15 cellular contexts compared by ENCODE assay signal in the genomic region with DNA sequence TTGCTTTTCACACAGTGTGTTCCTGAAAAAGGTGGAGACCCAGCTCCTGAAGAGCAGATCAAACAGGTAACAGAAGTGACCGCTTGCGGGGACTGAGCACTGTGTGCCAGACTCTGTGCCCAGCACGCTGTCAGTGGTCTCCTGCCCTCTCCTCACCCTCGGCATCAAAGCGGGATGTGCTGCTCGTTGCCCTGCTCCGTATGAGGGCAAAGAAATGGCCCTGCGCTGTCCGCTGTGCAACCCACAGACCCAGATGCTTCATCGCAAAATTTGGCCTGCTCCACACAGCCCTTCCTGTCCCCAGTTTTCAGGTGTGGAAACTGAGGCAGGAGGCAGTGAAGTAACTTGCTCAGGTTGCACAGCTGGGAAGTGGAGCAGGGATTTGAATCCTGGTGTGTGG. TPM values are rescaled to one million over a fixed set of nuclear protein-coding genes. Genes with fewer than 3 reads are reported as not detected.
DNase-seq lines count a peak whose midpoint lies in the region; ATAC-seq, FAIRE-seq and TF ChIP-seq lines count a peak whose summit lies in the region.
"Had no signal": no experiment of that assay in that cellular context is flagged by ENCODE, and none has a peak within 500 bp of the region (broad histone marks: within the 10 kb centered on the region; RNA-seq: fewer than 3 reads in every experiment).

No MANE protein-coding gene starts in this region.

- intact Hi-C loops in cardiac septum (cut with DNase I), result loop anchor here (10.0 kb wide), 1 partner anchor 283 kb away; a partner anchor contains a TSS
- intact Hi-C loops in Panc1 (cut with micrococcal nuclease; ENCODE audit: unreplicated experiment), result no loop called here
- intact Hi-C loops in transverse colon (cut with DNase I; ENCODE audit: low total_unique reads), result no loop called here

- H3K4me1 Mint-ChIP-seq in chondrocyte (ENCODE audit: low read depth), result peaks cover 51% of the 10 kb centered on the region
- H3K4me1 Mint-ChIP-seq in stimulated activated naive B cell treated with anti-CD40 and anti-IgM and Interleukin-4, amounts not matched to agents 10 μg/mL and 1 μg/mL and 100 μg/mL, for 72 hours, result peaks cover 62 to 86% of the 10 kb centered on the region in 2 donors

- ATAC-seq in Panc1 (no peak), HG02970 (IDR thresholded peaks at IDR 0.05; ENCODE audit: low FRiP score, unreplicated experiment) (no peak)
- ATAC-seq in stimulated activated naive B cell treated with anti-CD40 and anti-IgM and Interleukin-4, amounts not matched to agents 10 μg/mL and 1 μg/mL and 100 μg/mL, for 72 hours (replicated peaks), result no peak
- ATAC-seq: foreskin keratinocyte had no signal

- no peak for FAIRE-seq in GM12891 (lab: Jason Lieb, UNC)

- in situ Hi-C loops in Panc1 (cut with HindIII; ENCODE audit: low pct_unique_long_range_greater_than_20kb, low sequenced_read_pairs), result no loop called here
- in situ Hi-C loops in transverse colon (cut with MboI; ENCODE audit: low pct_ligation_motif_present in 1 of 4, low pct_unique_long_range_greater_than_20kb in 1 of 4, low sequenced_read_pairs in 3 of 4), result no loop called here

- peaks cover 2% of the 10 kb centered on the region for H3K36me3 Mint-ChIP-seq in chondrocyte (ENCODE audit: low read depth)
- peaks cover 37 to 49% of the 10 kb centered on the region in 2 donors for H3K36me3 Mint-ChIP-seq in stimulated activated naive B cell treated with anti-CD40 and anti-IgM and Interleukin-4, amounts not matched to agents 10 μg/mL and 1 μg/mL and 100 μg/mL, for 72 hours

- no peaks in the 10 kb centered on the region for H3K27me3 Mint-ChIP-seq in chondrocyte (ENCODE audit: low read depth)
- H3K27me3 Mint-ChIP-seq in stimulated activated naive B cell treated with anti-CD40 and anti-IgM and Interleukin-4, amounts not matched to agents 10 μg/mL and 1 μg/mL and 100 μg/mL, for 72 hours, result no peaks in the 10 kb centered on the region

- no TSS peak for BruUV-seq in Panc1 (replicated peaks; lab: Mats Ljungman, UMichigan)

- H3K27ac ChIP-seq in cardiac muscle cell (peak overlapping the region; percentile 81), Panc1 (ENCODE audit: low read length) (peak overlapping the region; percentile 75), transverse colon (peak overlapping the region in 1 of 4 donors; percentile 44)
- H3K27ac ChIP-seq: foreskin keratinocyte, KMS-11 had no signal

- TF ChIP-seq EP300 in transverse colon (IDR thresholded peaks at IDR 0.05; ENCODE audit: low read depth), result no peak

- CTCF ChIA-PET in Panc1 (lab: Charles Lee), result no interaction called here

- no peaks in the 10 kb centered on the region for H3K9me3 Mint-ChIP-seq in chondrocyte (ENCODE audit: low read depth)
- no peaks in the 10 kb centered on the region for H3K9me3 Mint-ChIP-seq in stimulated activated naive B cell treated with anti-CD40 and anti-IgM and Interleukin-4, amounts not matched to agents 10 μg/mL and 1 μg/mL and 100 μg/mL, for 72 hours

- POLR2A ChIA-PET in Panc1 (lab: Charles Lee), result interaction anchor here (0.5 kb wide), 1 partner anchor 117 kb away, joined by 3 read pairs; no protein-coding TSS in a partner anchor

- 97 to 100% methylated on average over 1 to 10 of the region's 10 CpGs for WGBS in transverse colon (ENCODE audit: low coverage in 1 of 2), 2 donors

- H3K36me3 ChIP-seq in cardiac muscle cell (no peaks in the 10 kb centered on the region), Panc1 (ENCODE audit: control insufficient read depth, insufficient read depth, low read length) (peaks cover 7% of the 10 kb centered on the region; the same call in 1 of the 2 replicates), transverse colon (peaks cover 0 to 7% (median 0%) of the 10 kb centered on the region in 4 donors)

- no peak overlapping the region for H3K4me3 Mint-ChIP-seq in chondrocyte (ENCODE audit: unreplicated experiment)
- H3K4me3 Mint-ChIP-seq in stimulated activated naive B cell treated with anti-CD40 and anti-IgM and Interleukin-4, amounts not matched to agents 10 μg/mL and 1 μg/mL and 100 μg/mL, for 72 hours, result peak overlapping the region; percentile 27 to 67

- H3K27ac Mint-ChIP-seq in chondrocyte (ENCODE audit: unreplicated experiment), result peak overlapping the region; percentile 78
- peak overlapping the region; percentile 95 for H3K27ac Mint-ChIP-seq in stimulated activated naive B cell treated with anti-CD40 and anti-IgM and Interleukin-4, amounts not matched to agents 10 μg/mL and 1 μg/mL and 100 μg/mL, for 72 hours

- no peak for TF ChIP-seq POLR2A in transverse colon (IDR thresholded peaks at IDR 0.05)
- TF ChIP-seq POLR2A in GM12891 (IDR thresholded peaks at IDR 0.05; ENCODE audit: low read depth, low read length), result no peak

- no peaks in the 10 kb centered on the region for H3K9me3 ChIP-seq in cardiac muscle cell (ENCODE audit: low read depth)
- H3K9me3 ChIP-seq in Panc1 (ENCODE audit: control insufficient read depth, insufficient read depth, low read depth, low read length), result no peaks in the 10 kb centered on the region
- H3K9me3 ChIP-seq in transverse colon, result no peaks in the 10 kb centered on the region

- H3K4me1 ChIP-seq in cardiac muscle cell (ENCODE audit: low read depth), result peaks cover 33% of the 10 kb centered on the region
- peaks cover 33% of the 10 kb centered on the region for H3K4me1 ChIP-seq in Panc1 (ENCODE audit: control insufficient read depth, insufficient read depth, low read length)
- H3K4me1 ChIP-seq in transverse colon, result peaks cover 0 to 25% (median 0%) of the 10 kb centered on the region in 4 donors

- H3K4me3 ChIP-seq in cardiac muscle cell (no peak overlapping the region), Panc1 (ENCODE audit: low read depth in 2 of 2, low read length in 2 of 2) (no peak overlapping the region), transverse colon (no peak overlapping the region)

- no peaks in the 10 kb centered on the region for H3K27me3 ChIP-seq in cardiac muscle cell
- H3K27me3 ChIP-seq in Panc1 (ENCODE audit: control insufficient read depth, insufficient read depth, low read length), result no peaks in the 10 kb centered on the region
- no peaks in the 10 kb centered on the region for H3K27me3 ChIP-seq in transverse colon
- H3K27me3 ChIP-seq: foreskin keratinocyte had no signal

- TF ChIP-seq CTCF in cardiac muscle cell (IDR thresholded peaks at IDR 0.05; ENCODE audit: low read depth, low read length) (no peak), Panc1 (IDR thresholded peaks at IDR 0.05) (no peak), chondrocyte (IDR thresholded peaks at IDR 0.05) (no peak), transverse colon (IDR thresholded peaks at IDR 0.05) (no peak)

- DNase-seq in cardiac muscle cell (ENCODE audit: low read depth in 1 of 2, low spot score in 1 of 2), result no peak
- no peak for DNase-seq in cardiac septum (ENCODE audit: low spot score)
- no peak for DNase-seq in Panc1 (ENCODE audit: low read depth, low spot score)
- peak; percentile 68 for DNase-seq in chondrocyte (ENCODE audit: low spot score)
- DNase-seq in stimulated activated naive B cell treated with anti-CD40 and anti-IgM and Interleukin-4, amounts not matched to agents 10 μg/mL and 1 μg/mL and 100 μg/mL, for 72 hours, result no peak
- no peak for DNase-seq in transverse colon
- DNase-seq in GM12891 (ENCODE audit: insufficient read length, low spot score), result no peak
- DNase-seq: activated CD8-positive, alpha-beta memory T cell treated with anti-CD3 and anti-CD28 coated beads, Interleukin-2, amount 50 U/mL, for 4 hours; foreskin keratinocyte; midbrain; NCI-H187 treated with DMSO at 0.1 percent for 48 hours; NCI-H524 treated with DMSO at 0.1 percent for 48 hours had no signal

TF ChIP-seq in GM12891, 5 proteins besides CTCF, POLR2A, EP300 and RAD21:
- TF ChIP-seq SPI1 (IDR thresholded peaks at IDR 0.05; ENCODE audit: low read depth, low read length) (no peak), POLR2AphosphoS5 (IDR thresholded peaks at IDR 0.05; ENCODE audit: low read depth, low read length) (no peak), PAX5 (IDR thresholded peaks at IDR 0.05; ENCODE audit: insufficient read depth, low read length, severe bottlenecking) (no peak), POU2F2 (IDR thresholded peaks at IDR 0.05; ENCODE audit: low read depth, low read length) (no peak), TAF1 (IDR thresholded peaks at IDR 0.05; ENCODE audit: low read depth, low read length) (no peak)

RNA-seq across cellular contexts. Expression of a gene that starts 13.7 kb away (rescaled TPM):
- 35.7 and 40.1 TPM in 2 replicates for total RNA-seq in cardiac muscle cell
- polyA plus RNA-seq in cardiac muscle cell, result 216 and 232 TPM in 2 replicates
- 209 TPM for total RNA-seq in cardiac septum
- total RNA-seq in Panc1 (2021; ENCODE audit: unreplicated experiment), result 135 TPM
- polyA plus RNA-seq in Panc1 (2012; ENCODE audit: insufficient read length), result 173 TPM
- total RNA-seq in chondrocyte, result 64.5 to 80.2 TPM (median 67.6 TPM) in 3 replicates
- 10 to 100 TPM in 1 of 4 donors, 1 to 10 TPM in 3; 2.8 to 17.6 (median 8.8) TPM for total RNA-seq in transverse colon
- 100 TPM for polyA plus RNA-seq in GM12891 (2012; ENCODE audit: low read depth, missing spikeins)

RNA-seq across cellular contexts. Expression of a gene that starts 48.9 kb away (rescaled TPM):
- total RNA-seq in cardiac muscle cell (3.9 and 5.0 TPM in 2 replicates), cardiac septum (16.6 TPM), Panc1 (2021; ENCODE audit: unreplicated experiment) (not detected), chondrocyte (6.1 to 9.0 TPM (median 6.5 TPM) in 3 replicates), transverse colon (1 to 10 TPM in 2 of 4 donors, under 1 TPM in 1, not detected in 1; 1.00 to 2.9 (median 1.9) TPM)
- polyA plus RNA-seq in cardiac muscle cell, result 2.9 TPM in 2 replicates
- polyA plus RNA-seq in Panc1 (2012; ENCODE audit: insufficient read length), result not detected
- polyA plus RNA-seq in GM12891 (2012; ENCODE audit: low read depth, missing spikeins), result not detected
- total RNA-seq: foreskin keratinocyte, pulmonary artery endothelial cell had no signal
- polyA plus RNA-seq: foreskin keratinocyte had no signal
